In genomic region chr4:184824081-184824775, GRCh38 we compare ENCODE assay signal across 9 cellular contexts. TPM values are rescaled to one million over a fixed set of nuclear protein-coding genes. Genes with fewer than 3 reads are reported as not detected.
DNase-seq lines count a peak whose midpoint lies in the region; ATAC-seq lines count a peak whose summit lies in the region.
"Had no signal": no experiment of that assay in that cellular context is flagged by ENCODE, and none has a peak within 500 bp of the region (broad histone marks: within the 10 kb centered on the region; RNA-seq: fewer than 3 reads in every experiment).

No MANE protein-coding gene starts in this region.

- H3K36me3 Mint-ChIP-seq in activated T-cell treated with anti-CD3 and anti-CD28 coated beads, Interleukin-2, amount 50 U/mL, for 24 hours (ENCODE audit: low read depth) = peaks cover 6% of the 10 kb centered on the region
- H3K36me3 Mint-ChIP-seq in T-cell = no peaks in the 10 kb centered on the region

- POLR2A ChIA-PET in T-cell (lab: Charles Lee) = no interaction called here

- H3K4me1 ChIP-seq in subcutaneous abdominal adipose tissue (ENCODE audit: control insufficient read depth in 5 of 5, insufficient read depth in 5 of 5, low read length in 5 of 5) = peaks cover 0 to 73% (median 66%) of the 10 kb centered on the region in 5 donors

- H3K9me3 Mint-ChIP-seq in activated T-cell treated with anti-CD3 and anti-CD28 coated beads, Interleukin-2, amount 50 U/mL, for 24 hours = no peaks in the 10 kb centered on the region
- H3K9me3 Mint-ChIP-seq in T-cell = no peaks in the 10 kb centered on the region

- CTCF ChIA-PET in T-cell (lab: Charles Lee) = interaction anchor here (0.6 to 0.7 kb wide), 2 partner anchors 91 to 801 kb away, joined by 3 to 4 read pairs; no protein-coding TSS in a partner anchor

- peaks cover 6% of the 10 kb centered on the region for H3K27me3 Mint-ChIP-seq in activated T-cell treated with anti-CD3 and anti-CD28 coated beads, Interleukin-2, amount 50 U/mL, for 24 hours
- no peaks in the 10 kb centered on the region for H3K27me3 Mint-ChIP-seq in T-cell

- H3K27ac ChIP-seq in subcutaneous abdominal adipose tissue (ENCODE audit: low read depth, low read length) = peak overlapping the region; percentile 95

- H3K4me3 Mint-ChIP-seq in activated T-cell treated with anti-CD3 and anti-CD28 coated beads, Interleukin-2, amount 50 U/mL, for 24 hours = peak overlapping the region; percentile 84
- H3K4me3 Mint-ChIP-seq in T-cell = peak overlapping the region; percentile 85 to 88 (median 86)

- no peak for DNase-seq in activated T-cell treated with anti-CD3 and anti-CD28 coated beads, Interleukin-2, amount 50 U/mL, for 24 hours
- no peak for DNase-seq in activated T-cell treated with anti-CD3 and anti-CD28 coated beads, Interleukin-2, amount 50 U/mL, for 1 hour
- DNase-seq in T-cell (no peak), germinal center (ENCODE audit: low spot score) (peak; percentile 22), OCI-M2 (lab: John Stamatoyannopoulos, UW; ENCODE audit: unreplicated experiment) (no peak), Ammon's horn (ENCODE audit: low spot score) (no peak), cerebellar cortex (ENCODE audit: low spot score) (no peak)
- DNase-seq: COR-L47 had no signal

- H3K27me3 ChIP-seq in subcutaneous abdominal adipose tissue (ENCODE audit: control insufficient read depth in 5 of 5, insufficient read depth in 4 of 5, low read length in 5 of 5) = no peaks in the 10 kb centered on the region

- peaks cover 46% of the 10 kb centered on the region for H3K4me1 Mint-ChIP-seq in activated T-cell treated with anti-CD3 and anti-CD28 coated beads, Interleukin-2, amount 50 U/mL, for 24 hours (ENCODE audit: low read depth)
- H3K4me1 Mint-ChIP-seq in T-cell = peaks cover 32 to 40% (median 37%) of the 10 kb centered on the region in 3 donors

- peak overlapping the region; percentile 84 for H3K27ac Mint-ChIP-seq in activated T-cell treated with anti-CD3 and anti-CD28 coated beads, Interleukin-2, amount 50 U/mL, for 24 hours
- peak overlapping the region; percentile 79 to 80 for H3K27ac Mint-ChIP-seq in T-cell

- no peak for ATAC-seq in T-cell (replicated peaks in 1 of 4)

- no peaks in the 10 kb centered on the region for H3K9me3 ChIP-seq in subcutaneous abdominal adipose tissue (ENCODE audit: control insufficient read depth in 5 of 5, low read length in 5 of 5)

- peak overlapping the region; percentile 63 to 97 (median 84) for H3K4me3 ChIP-seq in subcutaneous abdominal adipose tissue (ENCODE audit: low read depth in 1 of 5, low read length in 5 of 5)

- H3K36me3 ChIP-seq in subcutaneous abdominal adipose tissue (ENCODE audit: control insufficient read depth in 5 of 5, insufficient read depth in 5 of 5, low read length in 5 of 5) = no peaks in the 10 kb centered on the region

- H3K9ac ChIP-seq in subcutaneous abdominal adipose tissue (ENCODE audit: low read length in 5 of 5) = peak overlapping the region; percentile 80 to 88 (median 85)

RNA-seq across cellular contexts. Expression of gene ACSL1, which starts 1.5 kb away (rescaled TPM):
- 10 to 100 TPM in 3 of 5 donors, 1 to 10 TPM in 2; 8.6 to 13.7 (median 11.3) TPM for total RNA-seq in T-cell
